ENCODE assay signal across 8 cellular contexts in the genomic region with DNA sequence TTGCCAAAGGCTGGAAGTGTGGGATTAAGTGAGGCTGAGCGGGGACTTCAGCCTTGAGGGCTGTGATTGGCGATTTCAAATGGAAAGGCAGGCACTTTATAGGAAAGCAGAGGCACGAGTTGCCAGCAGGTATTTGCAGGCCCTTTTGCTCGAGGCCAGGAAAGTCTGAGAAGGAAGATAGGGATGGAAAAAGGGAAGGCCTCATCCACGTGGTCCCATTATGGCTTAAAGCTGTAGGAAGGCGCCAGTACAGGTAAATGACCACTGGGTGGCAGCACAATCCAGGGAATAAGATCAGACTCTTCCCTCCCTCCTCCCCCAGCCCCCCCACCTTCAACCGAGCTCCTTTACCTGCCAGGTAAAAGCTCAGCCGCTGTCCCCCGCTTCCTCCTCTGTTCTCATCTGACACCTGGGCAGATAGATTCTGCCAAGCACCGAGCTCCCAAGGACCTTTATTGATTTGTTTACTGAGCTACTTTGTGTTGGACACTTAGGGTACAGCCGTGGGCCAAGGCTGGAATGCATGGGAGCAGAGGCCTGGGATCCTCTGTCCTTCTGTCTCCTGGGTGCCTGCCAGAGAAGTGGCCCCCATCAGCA. TPM values are rescaled to one million over a fixed set of nuclear protein-coding genes. Genes with fewer than 3 reads are reported as not detected.
DNase-seq lines count a peak whose midpoint lies in the region; ATAC-seq and TF ChIP-seq lines count a peak whose summit lies in the region.

No MANE protein-coding gene starts in this region.

- H3K9me3 Mint-ChIP-seq in naive thymus-derived CD8-positive, alpha-beta T cell: no peaks in the 10 kb centered on the region
- no peaks in the 10 kb centered on the region for H3K9me3 Mint-ChIP-seq in stimulated activated naive CD8-positive, alpha-beta T cell treated with anti-CD3 and anti-CD28 coated beads, Interleukin-15, Interleukin-2, amounts not matched to agents 100 ng/mL and 50 ng/mL, for 24 hours

- H3K36me3 ChIP-seq in BLaER1 treated with 17β-estradiol and CSF1 and Interleukin-3, amounts not matched to agents 10 nM and 100 nM: no peaks in the 10 kb centered on the region

- peak overlapping the region in 7 of 11 experiments; percentile 27 to 71 (median 56); a peak in 13 of 22 replicates for H3K27ac ChIP-seq in BLaER1 treated with 17β-estradiol and CSF1 and Interleukin-3, amounts not matched to agents 10 nM and 100 nM
- H3K27ac ChIP-seq in HL-60 (replicated peaks): no peak overlapping the region

- H3K4me3 Mint-ChIP-seq in naive thymus-derived CD8-positive, alpha-beta T cell: no peak overlapping the region
- H3K4me3 Mint-ChIP-seq in stimulated activated naive CD8-positive, alpha-beta T cell treated with anti-CD3 and anti-CD28 coated beads, Interleukin-15, Interleukin-2, amounts not matched to agents 100 ng/mL and 50 ng/mL, for 24 hours: no peak overlapping the region

- H3K9ac ChIP-seq in BLaER1 treated with 17β-estradiol and CSF1 and Interleukin-3, amounts not matched to agents 10 nM and 100 nM: peak overlapping the region in 6 of 11 experiments; percentile 35 to 71 (median 56); a peak in 11 of 22 replicates

- H3K9me3 ChIP-seq in BLaER1 treated with 17β-estradiol and CSF1 and Interleukin-3, amounts not matched to agents 10 nM and 100 nM (replicated peaks in 1 of 11): peaks cover 1 to 8% (median 3%) of the 10 kb centered on the region in 11 experiments

- peaks cover 2 to 16% (median 8%) of the 10 kb centered on the region in 4 donors for H3K4me1 Mint-ChIP-seq in naive thymus-derived CD8-positive, alpha-beta T cell
- H3K4me1 Mint-ChIP-seq in stimulated activated naive CD8-positive, alpha-beta T cell treated with anti-CD3 and anti-CD28 coated beads, Interleukin-15, Interleukin-2, amounts not matched to agents 100 ng/mL and 50 ng/mL, for 24 hours (ENCODE audit: low read depth): peaks cover 5% of the 10 kb centered on the region

- peak; percentile 61 for DNase-seq in GM19238 (ENCODE audit: insufficient read length, low spot score)
- peak in 1 of 2 experiments; percentile 73 for DNase-seq in HL-60 (ENCODE audit: low read depth in 1 of 2, low spot score in 1 of 2)
- DNase-seq in NCI-H82 treated with DMSO at 0.1 percent for 48 hours (lab: John Stamatoyannopoulos, UW; ENCODE audit: unreplicated experiment): peak; percentile 60
- peak; percentile 56 for DNase-seq in activated CD8-positive, alpha-beta memory T cell treated with anti-CD3 and anti-CD28 coated beads, Interleukin-2, amount 50 U/mL, for 24 hours (ENCODE audit: extremely low read depth)
- no peak for DNase-seq in epithelial cell of proximal tubule (ENCODE audit: low read depth)
- DNase-seq in naive thymus-derived CD8-positive, alpha-beta T cell: peak; percentile 53 to 87 (median 64)

- no peaks in the 10 kb centered on the region for H3K36me3 Mint-ChIP-seq in naive thymus-derived CD8-positive, alpha-beta T cell
- no peaks in the 10 kb centered on the region for H3K36me3 Mint-ChIP-seq in stimulated activated naive CD8-positive, alpha-beta T cell treated with anti-CD3 and anti-CD28 coated beads, Interleukin-15, Interleukin-2, amounts not matched to agents 100 ng/mL and 50 ng/mL, for 24 hours (ENCODE audit: low read depth)

- peak overlapping the region in 2 of 10 donors; percentile 48 to 70 for H3K27ac Mint-ChIP-seq in naive thymus-derived CD8-positive, alpha-beta T cell
- peak overlapping the region; percentile 24 for H3K27ac Mint-ChIP-seq in stimulated activated naive CD8-positive, alpha-beta T cell treated with anti-CD3 and anti-CD28 coated beads, Interleukin-15, Interleukin-2, amounts not matched to agents 100 ng/mL and 50 ng/mL, for 24 hours

- ATAC-seq in naive thymus-derived CD8-positive, alpha-beta T cell: peak; percentile 87 to 96

- TF ChIP-seq CTCF in HL-60 (IDR thresholded peaks at IDR 0.05; ENCODE audit: insufficient read depth, low read length): peak; percentile 76
- TF ChIP-seq CTCF in epithelial cell of proximal tubule (conservative IDR thresholded peaks at IDR 0.05; ENCODE audit: low read depth, low read length): peak; percentile 64

- POLR2A ChIA-PET in naive thymus-derived CD8-positive, alpha-beta T cell (lab: Charles Lee): interaction anchor here (0.7 to 1.0 kb wide), 2 partner anchors 20 to 112 kb away, joined by 3 read pairs; no protein-coding TSS in a partner anchor

- no peaks in the 10 kb centered on the region for H4K20me1 ChIP-seq in BLaER1 treated with 17β-estradiol and CSF1 and Interleukin-3, amounts not matched to agents 10 nM and 100 nM

- no peak overlapping the region; a peak in 1 of 22 replicates for H3K4me2 ChIP-seq in BLaER1 treated with 17β-estradiol and CSF1 and Interleukin-3, amounts not matched to agents 10 nM and 100 nM

- no peaks in the 10 kb centered on the region for H3K27me3 ChIP-seq in BLaER1 treated with 17β-estradiol and CSF1 and Interleukin-3, amounts not matched to agents 10 nM and 100 nM
- H3K27me3 ChIP-seq in HL-60 (ENCODE audit: insufficient read depth, poor library complexity, severe bottlenecking): no peaks in the 10 kb centered on the region

- H3K4me3 ChIP-seq in BLaER1 treated with 17β-estradiol and CSF1 and Interleukin-3, amounts not matched to agents 10 nM and 100 nM: no peak overlapping the region
- no peak overlapping the region for H3K4me3 ChIP-seq in HL-60 (replicated peaks; ENCODE audit: insufficient read depth, low read length)
- H3K4me3 ChIP-seq in epithelial cell of proximal tubule (ENCODE audit: low read depth, low read length): no peak overlapping the region

- H3K4me1 ChIP-seq in BLaER1 treated with 17β-estradiol and CSF1 and Interleukin-3, amounts not matched to agents 10 nM and 100 nM: peaks cover 0 to 20% (median 3%) of the 10 kb centered on the region in 10 experiments; a peak in 7 of 20 replicates

- peaks cover 0 to 3% (median 0%) of the 10 kb centered on the region in 5 donors for H3K27me3 Mint-ChIP-seq in naive thymus-derived CD8-positive, alpha-beta T cell
- H3K27me3 Mint-ChIP-seq in stimulated activated naive CD8-positive, alpha-beta T cell treated with anti-CD3 and anti-CD28 coated beads, Interleukin-15, Interleukin-2, amounts not matched to agents 100 ng/mL and 50 ng/mL, for 24 hours: no peaks in the 10 kb centered on the region

RNA-seq across cellular contexts. Expression of gene P2RX3, which starts 7.5 kb away (rescaled TPM):
- total RNA-seq in epithelial cell of proximal tubule: not detected in 2 replicates
- total RNA-seq in naive thymus-derived CD8-positive, alpha-beta T cell: not detected
- polyA plus RNA-seq in naive thymus-derived CD8-positive, alpha-beta T cell: not detected

RNA-seq across cellular contexts. Expression of gene SSRP1, which starts 10.0 kb away (rescaled TPM):
- total RNA-seq in epithelial cell of proximal tubule: 141 and 218 TPM in 2 replicates
- total RNA-seq in naive thymus-derived CD8-positive, alpha-beta T cell: 10 to 100 TPM; 72.7 to 74.5 TPM
- polyA plus RNA-seq in naive thymus-derived CD8-positive, alpha-beta T cell: 10 to 100 TPM; 35.9 to 41.0 (median 38.0) TPM

RNA-seq across cellular contexts. Expression of gene TNKS1BP1, which starts 20.9 kb away (rescaled TPM):
- total RNA-seq in epithelial cell of proximal tubule: 65.4 and 66.3 TPM in 2 replicates
- 10 to 100 TPM; 18.8 to 20.9 TPM for total RNA-seq in naive thymus-derived CD8-positive, alpha-beta T cell
- 1 to 10 TPM in 2 of 3 donors, under 1 TPM in 1; 0.97 to 6.7 (median 2.5) TPM for polyA plus RNA-seq in naive thymus-derived CD8-positive, alpha-beta T cell

RNA-seq across cellular contexts. Expression of gene PRG3, which starts 35.3 kb away (rescaled TPM):
- total RNA-seq in epithelial cell of proximal tubule: not detected in 2 replicates
- not detected for total RNA-seq in naive thymus-derived CD8-positive, alpha-beta T cell
- not detected for polyA plus RNA-seq in naive thymus-derived CD8-positive, alpha-beta T cell

RNA-seq across cellular contexts. Expression of gene PRG2, which starts 44.8 kb away (rescaled TPM):
- total RNA-seq in epithelial cell of proximal tubule: not detected in 2 replicates
- total RNA-seq in naive thymus-derived CD8-positive, alpha-beta T cell: not detected
- polyA plus RNA-seq in naive thymus-derived CD8-positive, alpha-beta T cell: not detected
